Comparison of ENCODE assay signal across 16 cellular contexts in genomic region chr6:135522975-135523692, GRCh38. TPM values are rescaled to one million over a fixed set of nuclear protein-coding genes. Genes with fewer than 3 reads are reported as not detected.
DNase-seq lines count a peak whose midpoint lies in the region; ATAC-seq and TF ChIP-seq lines count a peak whose summit lies in the region.
"Had no signal": no experiment of that assay in that cellular context is flagged by ENCODE, and none has a peak within 500 bp of the region (broad histone marks: within the 10 kb centered on the region; RNA-seq: fewer than 3 reads in every experiment).

No MANE protein-coding gene starts in this region.

- no peak overlapping the region for H3K27ac Mint-ChIP-seq in natural killer cell treated with Interleukin-12 subunit alpha and Interleukin-12 subunit beta and Interleukin-15 and Interleukin-18, amount 100 ng/mL, for 72 hours
- H3K27ac Mint-ChIP-seq: activated T-helper 17 cell treated with anti-CD3 and anti-CD28 coated beads, Interleukin-2, amount 50 U/mL, for 72 hours; brain; T-helper 1 cell treated with Interleukin-12 subunit alpha and Interleukin-12 subunit beta and Interleukin-4 antibody, amounts not matched to agents 30 μg/mL and 1 μg/mL, for 36 hours had no signal

- TF ChIP-seq POLR2A in upper lobe of left lung (IDR thresholded peaks at IDR 0.05): no peak

- peaks cover 0 to 4% of the 10 kb centered on the region in 2 donors for H3K27me3 Mint-ChIP-seq in natural killer cell treated with Interleukin-12 subunit alpha and Interleukin-12 subunit beta and Interleukin-15 and Interleukin-18, amount 100 ng/mL, for 72 hours
- H3K27me3 Mint-ChIP-seq: activated T-helper 17 cell treated with anti-CD3 and anti-CD28 coated beads, Interleukin-2, amount 50 U/mL, for 72 hours; brain had no signal

- H3K27ac ChIP-seq in upper lobe of left lung: no peak overlapping the region
- H3K27ac ChIP-seq: right atrium auricular region had no signal

- no peaks in the 10 kb centered on the region for H3K4me1 ChIP-seq in upper lobe of left lung
- H3K4me1 ChIP-seq: right atrium auricular region had no signal

- H3K36me3 ChIP-seq in upper lobe of left lung: no peaks in the 10 kb centered on the region
- H3K36me3 ChIP-seq: right atrium auricular region had no signal

- peak; percentile 59 to 74 for ATAC-seq in natural killer cell treated with Interleukin-12 subunit alpha and Interleukin-12 subunit beta and Interleukin-15 and Interleukin-18, amount 100 ng/mL, for 72 hours
- no peak for ATAC-seq in GM18870 (IDR thresholded peaks at IDR 0.05; ENCODE audit: unreplicated experiment)
- no peak for ATAC-seq in upper lobe of left lung (ENCODE audit: low FRiP score in 2 of 2)
- ATAC-seq: activated T-helper 17 cell treated with anti-CD3 and anti-CD28 coated beads, Interleukin-2, amount 50 U/mL, for 72 hours; Panc1 had no signal

- H3K4me3 ChIP-seq in epithelial cell of esophagus (ENCODE audit: low read length): no peak overlapping the region
- no peak overlapping the region for H3K4me3 ChIP-seq in upper lobe of left lung
- H3K4me3 ChIP-seq: right atrium auricular region had no signal

- WGBS in upper lobe of left lung, 2 donors: 57 to 65% methylated on average over 6 of the region's 6 CpGs

- no peak overlapping the region for H3K4me3 Mint-ChIP-seq in natural killer cell treated with Interleukin-12 subunit alpha and Interleukin-12 subunit beta and Interleukin-15 and Interleukin-18, amount 100 ng/mL, for 72 hours
- H3K4me3 Mint-ChIP-seq: activated T-helper 17 cell treated with anti-CD3 and anti-CD28 coated beads, Interleukin-2, amount 50 U/mL, for 72 hours; brain; T-helper 1 cell treated with Interleukin-12 subunit alpha and Interleukin-12 subunit beta and Interleukin-4 antibody, amounts not matched to agents 30 μg/mL and 1 μg/mL, for 36 hours had no signal

- no peak for TF ChIP-seq EP300 in upper lobe of left lung (IDR thresholded peaks at IDR 0.05)

- H3K9me3 Mint-ChIP-seq in natural killer cell treated with Interleukin-12 subunit alpha and Interleukin-12 subunit beta and Interleukin-15 and Interleukin-18, amount 100 ng/mL, for 72 hours: no peaks in the 10 kb centered on the region
- H3K9me3 Mint-ChIP-seq: activated T-helper 17 cell treated with anti-CD3 and anti-CD28 coated beads, Interleukin-2, amount 50 U/mL, for 72 hours had no signal

- no peaks in the 10 kb centered on the region for H3K27me3 ChIP-seq in upper lobe of left lung
- H3K27me3 ChIP-seq: right atrium auricular region had no signal

- no peaks in the 10 kb centered on the region for H3K9me3 ChIP-seq in upper lobe of left lung
- H3K9me3 ChIP-seq: right atrium auricular region had no signal

- TF ChIP-seq CTCF in epithelial cell of esophagus (IDR thresholded peaks at IDR 0.05; ENCODE audit: insufficient read depth, low read depth, low read length, missing control alignments): no peak
- TF ChIP-seq CTCF in upper lobe of left lung (IDR thresholded peaks at IDR 0.05): no peak

- peak; percentile 36 for DNase-seq in HuH-7 (ENCODE audit: low spot score)
- peak; percentile 7 for DNase-seq in NCI-H526 treated with DMSO at 0.1 percent for 48 hours (lab: John Stamatoyannopoulos, UW)
- peak; percentile 73 for DNase-seq in epithelial cell of esophagus (ENCODE audit: low read depth)
- DNase-seq in natural killer cell treated with Interleukin-12 subunit alpha and Interleukin-12 subunit beta and Interleukin-15 and Interleukin-18, amount 100 ng/mL, for 72 hours (ENCODE audit: low spot score): no peak
- no peak for DNase-seq in HT-29 (ENCODE audit: low spot score)
- no peak for DNase-seq in upper lobe of left lung
- DNase-seq in medulla oblongata (ENCODE audit: extremely low spot score): no peak
- DNase-seq: COR-L47, NCI-H2081, substantia nigra had no signal

- no peaks in the 10 kb centered on the region for H3K36me3 Mint-ChIP-seq in natural killer cell treated with Interleukin-12 subunit alpha and Interleukin-12 subunit beta and Interleukin-15 and Interleukin-18, amount 100 ng/mL, for 72 hours
- H3K36me3 Mint-ChIP-seq: brain had no signal

- H3K4me1 Mint-ChIP-seq in natural killer cell treated with Interleukin-12 subunit alpha and Interleukin-12 subunit beta and Interleukin-15 and Interleukin-18, amount 100 ng/mL, for 72 hours (ENCODE audit: low read depth in 2 of 2): peaks cover 8% of the 10 kb centered on the region in 2 donors
- H3K4me1 Mint-ChIP-seq: activated T-helper 17 cell treated with anti-CD3 and anti-CD28 coated beads, Interleukin-2, amount 50 U/mL, for 72 hours had no signal

RNA-seq across cellular contexts. Expression of gene AHI1, which starts 25.6 kb away (rescaled TPM):
- total RNA-seq in natural killer cell treated with Interleukin-12 subunit alpha and Interleukin-12 subunit beta and Interleukin-15 and Interleukin-18, amount 100 ng/mL, for 72 hours: 10 to 100 TPM; 16.4 to 49.6 TPM
- 5.1 and 9.1 TPM in 2 replicates for total RNA-seq in HT-29 (2014; rRNA removed; shearing (Covaris generic))
- 10 to 100 TPM; 17.1 to 57.6 (median 40.3) TPM for total RNA-seq in upper lobe of left lung

Comparison
In these comparisons a context has a peak if more than half of its experiments do, and no peak if none do; other contexts are left out.
1. DNase-seq: peak in HuH-7 (single experiment), NCI-H526 treated with DMSO at 0.1 percent for 48 hours (single experiment) and epithelial cell of esophagus (single experiment); none in natural killer cell treated with Interleukin-12 subunit alpha and Interleukin-12 subunit beta and Interleukin-15 and Interleukin-18, amount 100 ng/mL, for 72 hours (single experiment), HT-29 (single experiment), upper lobe of left lung (0 of 2) and medulla oblongata (single experiment).
2. ATAC-seq: peak in natural killer cell treated with Interleukin-12 subunit alpha and Interleukin-12 subunit beta and Interleukin-15 and Interleukin-18, amount 100 ng/mL, for 72 hours (2 of 2); none in GM18870 (single experiment) and upper lobe of left lung (0 of 2).